ENCODE assay signal across 14 cellular contexts in genomic region chr3:47384425-47384824, GRCh38. TPM values are rescaled to one million over a fixed set of nuclear protein-coding genes. Genes with fewer than 3 reads are reported as not detected.
DNase-seq lines count a peak whose midpoint lies in the region; ATAC-seq and TF ChIP-seq lines count a peak whose summit lies in the region.
"Had no signal": no experiment of that assay in that cellular context is flagged by ENCODE, and none has a peak within 500 bp of the region (broad histone marks: within the 10 kb centered on the region; RNA-seq: fewer than 3 reads in every experiment).

No MANE protein-coding gene starts in this region.

- H3K4me2 ChIP-seq in parathyroid adenoma (ENCODE audit: low read length): no peak overlapping the region
- H3K4me2 ChIP-seq: GM23338 had no signal

- POLR2A ChIA-PET in HEK293 (lab: Yijun Ruan, JAX): interaction anchor here (0.6 kb wide), 1 partner anchor 45 kb away, joined by 3 read pairs; no protein-coding TSS in a partner anchor

- peaks cover 28% of the 10 kb centered on the region for H3K36me3 Mint-ChIP-seq in activated T-helper 1 cell treated with anti-CD3 and anti-CD28 coated beads, Interleukin-12 subunit alpha, Interleukin-12 subunit beta, Interleukin-2, Interleukin-4 antibody, amounts not matched to agents 30 ng/mL and 10 ng/mL and 1 ng/mL, durations not matched to agents 14 hours and 24 hours and 36 hours (ENCODE audit: low read depth)

- no peak overlapping the region for H2AFZ ChIP-seq in parathyroid adenoma
- H2AFZ ChIP-seq: GM23338 had no signal

- H3K27ac Mint-ChIP-seq in activated T-helper 1 cell treated with anti-CD3 and anti-CD28 coated beads, Interleukin-12 subunit alpha, Interleukin-12 subunit beta, Interleukin-2, Interleukin-4 antibody, amounts not matched to agents 30 ng/mL and 10 ng/mL and 1 ng/mL, durations not matched to agents 14 hours and 24 hours and 36 hours: no peak overlapping the region
- H3K27ac Mint-ChIP-seq: GM23338, HFFc6 had no signal

- no peaks in the 10 kb centered on the region for H3K9me3 Mint-ChIP-seq in activated T-helper 1 cell treated with anti-CD3 and anti-CD28 coated beads, Interleukin-12 subunit alpha, Interleukin-12 subunit beta, Interleukin-2, Interleukin-4 antibody, amounts not matched to agents 30 ng/mL and 10 ng/mL and 1 ng/mL, durations not matched to agents 14 hours and 24 hours and 36 hours
- H3K9me3 Mint-ChIP-seq: CD4-positive, alpha-beta T cell; GM23338; HFFc6 had no signal

- no peak overlapping the region for H3K4me3 Mint-ChIP-seq in activated T-helper 1 cell treated with anti-CD3 and anti-CD28 coated beads, Interleukin-12 subunit alpha, Interleukin-12 subunit beta, Interleukin-2, Interleukin-4 antibody, amounts not matched to agents 30 ng/mL and 10 ng/mL and 1 ng/mL, durations not matched to agents 14 hours and 24 hours and 36 hours
- H3K4me3 Mint-ChIP-seq: GM23338, HFFc6 had no signal

- H3K27ac ChIP-seq in HEK293 (ENCODE audit: extremely low read depth, low read depth, low read length) (no peak overlapping the region), VCaP (peak overlapping the region; percentile 29; the same call in 1 of the 2 replicates), parathyroid adenoma (peak overlapping the region; percentile 78)

- no peak overlapping the region for H3K9ac ChIP-seq in parathyroid adenoma

- no peaks in the 10 kb centered on the region for H3K27me3 Mint-ChIP-seq in activated T-helper 1 cell treated with anti-CD3 and anti-CD28 coated beads, Interleukin-12 subunit alpha, Interleukin-12 subunit beta, Interleukin-2, Interleukin-4 antibody, amounts not matched to agents 30 ng/mL and 10 ng/mL and 1 ng/mL, durations not matched to agents 14 hours and 24 hours and 36 hours (ENCODE audit: insufficient read depth)
- H3K27me3 Mint-ChIP-seq: CD4-positive, alpha-beta T cell had no signal

- H3K4me1 ChIP-seq in HEK293 (ENCODE audit: control insufficient read depth, insufficient read depth, low read length) (no peaks in the 10 kb centered on the region), parathyroid adenoma (peaks cover 29% of the 10 kb centered on the region)
- H3K4me1 ChIP-seq: BE2C had no signal

- peaks cover 48% of the 10 kb centered on the region for H3K4me1 Mint-ChIP-seq in activated T-helper 1 cell treated with anti-CD3 and anti-CD28 coated beads, Interleukin-12 subunit alpha, Interleukin-12 subunit beta, Interleukin-2, Interleukin-4 antibody, amounts not matched to agents 30 ng/mL and 10 ng/mL and 1 ng/mL, durations not matched to agents 14 hours and 24 hours and 36 hours (ENCODE audit: low read depth)

- CTCF ChIA-PET in HEK293 (lab: Yijun Ruan, JAX): no interaction called here

- no peak for DNase-seq in retina
- no peak for DNase-seq in activated T-helper 1 cell treated with anti-CD3 and anti-CD28 coated beads, Interleukin-12 subunit alpha, Interleukin-12 subunit beta, Interleukin-2, Interleukin-4 antibody, amounts not matched to agents 30 ng/mL and 10 ng/mL and 1 ng/mL, durations not matched to agents 14 hours and 24 hours and 36 hours (ENCODE audit: low spot score)
- DNase-seq: ACHN; BE2C; C1 segment of cervical spinal cord; CD4-positive, alpha-beta T cell; HCEC 1CT; HFFc6 had no signal

- H3K4me3 ChIP-seq in HEK293 (ENCODE audit: low read depth, low read length) (no peak overlapping the region), parathyroid adenoma (ENCODE audit: low read depth, low read length) (no peak overlapping the region)
- H3K4me3 ChIP-seq: GM23338 had no signal

- H3K9me3 ChIP-seq in HEK293 (ENCODE audit: control insufficient read depth, insufficient read depth, low read depth, low read length): no peaks in the 10 kb centered on the region
- H3K9me3 ChIP-seq in parathyroid adenoma (ENCODE audit: control insufficient read depth, low read length): no peaks in the 10 kb centered on the region
- H3K9me3 ChIP-seq: BE2C, Caco-2 had no signal

- intact Hi-C loops in activated T-helper 1 cell treated with anti-CD3 and anti-CD28 coated beads, Interleukin-12 subunit alpha, Interleukin-12 subunit beta, Interleukin-2, Interleukin-4 antibody, amounts not matched to agents 30 ng/mL and 10 ng/mL and 1 ng/mL, durations not matched to agents 14 hours and 24 hours and 36 hours (cut with micrococcal nuclease): loop anchor here (5.0 kb wide), 1 partner anchor 327 kb away; no protein-coding TSS in a partner anchor

- H3K79me2 ChIP-seq in parathyroid adenoma: peaks cover 41% of the 10 kb centered on the region

- TF ChIP-seq CTCF in HEK293 (tag by site-specific recombination; IDR thresholded peaks at IDR 0.05) (no peak), VCaP (conservative IDR thresholded peaks at IDR 0.05) (no peak), parathyroid adenoma (IDR thresholded peaks at IDR 0.05) (no peak)

- no peaks in the 10 kb centered on the region for H3K27me3 ChIP-seq in parathyroid adenoma (ENCODE audit: control insufficient read depth, insufficient read depth, low read length)
- H3K27me3 ChIP-seq: BE2C had no signal

- H3K36me3 ChIP-seq in HEK293 (ENCODE audit: control insufficient read depth in 2 of 2, insufficient read depth in 1 of 2, low read length in 2 of 2): peaks cover 0 to 19% of the 10 kb centered on the region in 2 experiments; a peak in 1 of 3 replicates
- H3K36me3 ChIP-seq in parathyroid adenoma (ENCODE audit: control insufficient read depth, insufficient read depth, low read length): no peaks in the 10 kb centered on the region
- H3K36me3 ChIP-seq: BE2C had no signal

- ATAC-seq in HG02642 (IDR thresholded peaks at IDR 0.05; ENCODE audit: poor library complexity, unreplicated experiment): no peak
- ATAC-seq: GM23338 had no signal

TF ChIP-seq in HEK293, 187 proteins besides CTCF, POLR2A, EP300 and RAD21:
- 0 out of 2 replicates have a peak, but pooled peaks have one; percentile 26 for TF ChIP-seq ZFP3 (tag by site-specific recombination; IDR thresholded peaks at IDR 0.05; ENCODE audit: low read depth)
- TF ChIP-seq ZNF558 (tag by site-specific recombination; IDR thresholded peaks at IDR 0.05): no peak

RNA-seq across cellular contexts. Expression of gene PTPN23, which starts 3.6 kb away (rescaled TPM):
- 33.7 and 35.1 TPM in 2 replicates for total RNA-seq in activated T-helper 1 cell treated with anti-CD3 and anti-CD28 coated beads, Interleukin-12 subunit alpha, Interleukin-12 subunit beta, Interleukin-2, Interleukin-4 antibody, amounts not matched to agents 30 ng/mL and 10 ng/mL and 1 ng/mL, durations not matched to agents 14 hours and 24 hours and 36 hours
